In the genomic region with DNA sequence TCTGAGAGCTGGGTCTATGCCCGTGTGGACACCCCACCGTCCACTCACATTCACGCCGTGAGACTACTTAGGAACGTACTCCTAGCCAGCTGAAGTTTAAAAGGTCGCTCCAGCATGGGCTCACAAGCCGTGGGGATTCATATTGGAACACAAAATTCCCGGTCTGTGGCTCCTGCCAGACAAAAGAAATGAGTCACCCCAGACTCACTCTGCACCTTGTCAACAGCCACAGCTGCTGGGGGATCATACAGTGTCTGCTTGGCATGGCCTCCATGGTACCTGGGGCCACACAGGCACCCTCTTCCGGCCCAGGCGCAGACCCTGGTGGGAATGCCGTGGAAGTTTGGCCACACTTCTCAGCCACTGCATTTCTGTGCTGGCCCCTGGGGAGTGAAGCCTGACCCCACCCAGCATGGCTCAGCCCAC, we compare ENCODE assay signal across 29 cellular contexts.
DNase-seq lines count a peak whose midpoint lies in the region; ATAC-seq, FAIRE-seq and TF ChIP-seq lines count a peak whose summit lies in the region.
"Had no signal": no experiment of that assay in that cellular context is flagged by ENCODE, and none has a peak within 500 bp of the region (broad histone marks: within the 10 kb centered on the region; RNA-seq: fewer than 3 reads in every experiment).

No MANE protein-coding gene starts in this region.

- peaks cover 11% of the 10 kb centered on the region for H3K79me2 ChIP-seq in astrocyte (ENCODE audit: insufficient read depth, low read length)

- TF ChIP-seq CTCF in astrocyte (IDR thresholded peaks at IDR 0.05; ENCODE audit: insufficient read depth, low read depth, low read length) (no peak), kidney (IDR thresholded peaks at IDR 0.05; ENCODE audit: borderline replicate concordance, extremely low read depth, insufficient read depth) (no peak), spleen (IDR thresholded peaks at IDR 0.05 in 8 of 11, conservative IDR thresholded peaks at IDR 0.05 in 3 of 11) (no peak), RWPE1 (conservative IDR thresholded peaks at IDR 0.05; ENCODE audit: low read depth) (no peak)

- FAIRE-seq in astrocyte (lab: Jason Lieb, UNC) (no peak), kidney (lab: Jason Lieb, UNC) (no peak)
- FAIRE-seq: A204.1, H1, TTC549 had no signal

- H3K27me3 Mint-ChIP-seq in astrocyte (ENCODE audit: low read depth, unreplicated experiment), result no peaks in the 10 kb centered on the region
- H3K27me3 Mint-ChIP-seq: activated CD4-positive, alpha-beta memory T cell treated with anti-CD3 and anti-CD28 coated beads, Interleukin-2, amount 10 ng/mL, durations not matched to agents 7 days and 5 days; activated naive CD8-positive, alpha-beta T cell had no signal

- no peak for TF ChIP-seq POLR2A in spleen (IDR thresholded peaks at IDR 0.05)

- POLR2A ChIA-PET in RWPE1 (lab: Yijun Ruan, JAX; ENCODE audit: low non-redundant PET), result no interaction called here

- H3K4me1 Mint-ChIP-seq in astrocyte (ENCODE audit: low read depth, unreplicated experiment), result no peaks in the 10 kb centered on the region

- H3K27me3 ChIP-seq in astrocyte (ENCODE audit: insufficient read depth, low read length) (no peaks in the 10 kb centered on the region), spleen (replicated peaks in 1 of 7) (no peaks in the 10 kb centered on the region)
- H3K27me3 ChIP-seq: ascending aorta, Peyer's patch had no signal

- intact Hi-C loops in Right ventricle myocardium inferior (cut with DNase I) (no loop called here), left cardiac atrium (cut with DNase I) (no loop called here), kidney (cut with DNase I) (no loop called here), spleen (cut with DNase I; ENCODE audit: low total_unique reads) (no loop called here)

- no peak overlapping the region for H3K4me3 Mint-ChIP-seq in astrocyte (ENCODE audit: unreplicated experiment)
- H3K4me3 Mint-ChIP-seq: activated CD4-positive, alpha-beta memory T cell treated with anti-CD3 and anti-CD28 coated beads, Interleukin-2, amount 10 ng/mL, durations not matched to agents 7 days and 5 days; activated naive CD8-positive, alpha-beta T cell; CD8-positive, alpha-beta T cell; T-helper 1 cell treated with Interleukin-12 subunit alpha and Interleukin-12 subunit beta and Interleukin-4 antibody, amounts not matched to agents 30 μg/mL and 1 μg/mL, for 36 hours had no signal

- peak; percentile 50 for DNase-seq in Right ventricle myocardium inferior (ENCODE audit: missing footprints)
- DNase-seq in left cardiac atrium, result no peak
- peak; percentile 74 for DNase-seq in astrocyte (ENCODE audit: low read depth)
- DNase-seq in kidney, result peak; percentile 27
- DNase-seq in spleen, result peak; percentile 50
- DNase-seq in RWPE1 (ENCODE audit: low spot score), result no peak
- no peak for DNase-seq in inferior parietal cortex (ENCODE audit: extremely low spot score)
- DNase-seq in GM19240 (ENCODE audit: insufficient read length, low spot score), result no peak
- DNase-seq: activated CD4-positive, alpha-beta memory T cell treated with anti-CD3 and anti-CD28 coated beads, Interleukin-2, amount 10 ng/mL, durations not matched to agents 7 days and 5 days; activated T-cell treated with anti-CD3 and anti-CD28 coated beads for 4 hours; CD8-positive, alpha-beta T cell; DMS 273 treated with DMSO at 0.1 percent for 48 hours; left colon; mesendoderm; NCI-H1092 treated with DMSO at 0.1 percent for 48 hours; NCI-H1930; NCI-H2227 treated with DMSO at 0.1 percent for 48 hours; NCI-H526 treated with DMSO at 0.1 percent for 48 hours; nucleus accumbens; tibial artery had no signal

- H3K36me3 ChIP-seq in astrocyte (ENCODE audit: insufficient read depth, low read length) (no peaks in the 10 kb centered on the region), kidney (ENCODE audit: control insufficient read depth in 1 of 2, insufficient read depth in 2 of 2, low read length in 2 of 2) (no peaks in the 10 kb centered on the region), spleen (no peaks in the 10 kb centered on the region)
- H3K36me3 ChIP-seq: ascending aorta, Peyer's patch, tibial artery had no signal

- peak overlapping the region; percentile 77 for H3K4me2 ChIP-seq in astrocyte (ENCODE audit: low read length)

- H3K27ac Mint-ChIP-seq in astrocyte (ENCODE audit: unreplicated experiment), result no peak overlapping the region
- H3K27ac Mint-ChIP-seq: activated CD4-positive, alpha-beta memory T cell treated with anti-CD3 and anti-CD28 coated beads, Interleukin-2, amount 10 ng/mL, durations not matched to agents 7 days and 5 days; CD8-positive, alpha-beta T cell; T-helper 1 cell treated with Interleukin-12 subunit alpha and Interleukin-12 subunit beta and Interleukin-4 antibody, amounts not matched to agents 30 μg/mL and 1 μg/mL, for 36 hours had no signal

- WGBS in spleen, 5 donors, result 86 to 98% (median 94%) methylated on average over 10 to 11 of the region's 11 CpGs

- peaks cover 46% of the 10 kb centered on the region for H3K4me1 ChIP-seq in astrocyte (ENCODE audit: insufficient read depth, low read length)
- peaks cover 0 to 10% of the 10 kb centered on the region in 2 donors for H3K4me1 ChIP-seq in kidney (ENCODE audit: control insufficient read depth in 1 of 2, insufficient read depth in 1 of 2, low read depth in 1 of 2, low read length in 2 of 2)
- H3K4me1 ChIP-seq in spleen, result peaks cover 10 to 51% (median 24%) of the 10 kb centered on the region in 6 donors
- H3K4me1 ChIP-seq: ascending aorta had no signal

- H3K36me3 Mint-ChIP-seq in astrocyte (ENCODE audit: low read depth, unreplicated experiment), result no peaks in the 10 kb centered on the region
- H3K36me3 Mint-ChIP-seq: activated naive CD8-positive, alpha-beta T cell; CD8-positive, alpha-beta T cell had no signal

- ATAC-seq in Right ventricle myocardium inferior, result no peak
- ATAC-seq in left cardiac atrium, result no peak
- ATAC-seq: activated CD4-positive, CD25-positive, alpha-beta regulatory T cell treated with anti-CD3 and anti-CD28 coated beads, Interleukin-2, amount 50 U/mL, for 24 hours; CD8-positive, alpha-beta T cell; left colon had no signal

- CTCF ChIA-PET in RWPE1 (lab: Yijun Ruan, JAX), result no interaction called here

- H2AFZ ChIP-seq in astrocyte (ENCODE audit: low read depth, low read length), result peak overlapping the region; percentile 61

- H3K9ac ChIP-seq in astrocyte (ENCODE audit: low read length) (peak overlapping the region; percentile 76), kidney (ENCODE audit: low read length in 2 of 2) (no peak overlapping the region)

- peaks cover 17% of the 10 kb centered on the region for H3K9me3 Mint-ChIP-seq in astrocyte (ENCODE audit: unreplicated experiment)
- H3K9me3 Mint-ChIP-seq: CD8-positive, alpha-beta T cell; T-helper 1 cell treated with Interleukin-12 subunit alpha and Interleukin-12 subunit beta and Interleukin-4 antibody, amounts not matched to agents 30 μg/mL and 1 μg/mL, for 36 hours had no signal

- no peaks in the 10 kb centered on the region for H4K20me1 ChIP-seq in astrocyte (ENCODE audit: insufficient read depth, low read length)

- H3K4me3 ChIP-seq in astrocyte (ENCODE audit: insufficient read depth, low read depth, low read length) (peak overlapping the region; percentile 32), kidney (ENCODE audit: low read length in 2 of 2) (no peak overlapping the region), spleen (no peak overlapping the region)
- H3K4me3 ChIP-seq: ascending aorta, Peyer's patch, skin epidermis, tibial artery had no signal

- H3K27ac ChIP-seq in astrocyte (ENCODE audit: low read depth, low read length), result peak overlapping the region; percentile 91
- no peak overlapping the region for H3K27ac ChIP-seq in kidney (ENCODE audit: low read depth in 2 of 2, low read length in 2 of 2)
- H3K27ac ChIP-seq in spleen, result no peak overlapping the region
- no peak overlapping the region for H3K27ac ChIP-seq in RWPE1
- H3K27ac ChIP-seq: ascending aorta, Peyer's patch, skin epidermis, tibial artery had no signal

- H3K9me3 ChIP-seq in astrocyte (ENCODE audit: insufficient read depth, low read depth, low read length) (no peaks in the 10 kb centered on the region), kidney (ENCODE audit: control insufficient read depth in 1 of 2, low read length in 2 of 2) (no peaks in the 10 kb centered on the region), spleen (no peaks in the 10 kb centered on the region)
- H3K9me3 ChIP-seq: ascending aorta, Peyer's patch, tibial artery had no signal

Comparison
In these comparisons a context has a peak if more than half of its experiments do, and no peak if none do; other contexts are left out.
1. DNase-seq: peak in Right ventricle myocardium inferior (single experiment), astrocyte (single experiment), kidney (single experiment) and spleen (single experiment); none in left cardiac atrium (single experiment), RWPE1 (single experiment), inferior parietal cortex (single experiment) and GM19240 (single experiment).